23 cellular contexts compared by ENCODE assay signal in the genomic region with DNA sequence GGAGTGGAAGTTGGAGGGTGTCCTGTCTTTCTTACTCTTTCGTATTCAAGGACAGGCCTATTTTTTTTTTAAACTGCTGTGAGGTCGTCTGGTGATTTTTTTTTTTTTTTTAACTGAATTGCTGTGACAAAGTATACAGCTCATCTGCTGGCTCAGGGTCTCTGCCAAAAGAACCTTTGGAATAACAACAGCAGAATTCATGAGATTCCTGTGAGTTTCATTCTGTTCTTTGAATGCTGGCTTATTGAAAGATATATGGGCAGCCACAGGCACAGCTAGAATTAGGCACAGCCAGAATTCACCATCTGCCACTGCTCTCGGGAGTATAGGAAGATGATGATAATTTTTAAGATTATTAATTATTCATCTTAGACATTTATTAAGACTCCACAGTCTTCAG. TPM values are rescaled to one million over a fixed set of nuclear protein-coding genes. Genes with fewer than 3 reads are reported as not detected.
DNase-seq lines count a peak whose midpoint lies in the region; ATAC-seq and TF ChIP-seq lines count a peak whose summit lies in the region.
"Had no signal": no experiment of that assay in that cellular context is flagged by ENCODE, and none has a peak within 500 bp of the region (broad histone marks: within the 10 kb centered on the region; RNA-seq: fewer than 3 reads in every experiment).

No MANE protein-coding gene starts in this region.

- ATAC-seq in HG03439 (IDR thresholded peaks at IDR 0.05; ENCODE audit: unreplicated experiment) (no peak), HG02852 (IDR thresholded peaks at IDR 0.05; ENCODE audit: unreplicated experiment) (no peak)
- ATAC-seq: natural killer cell treated with Interleukin-12 subunit alpha and Interleukin-12 subunit beta and Interleukin-15 and Interleukin-18, amount 100 ng/mL, for 72 hours; PC-3; stimulated activated naive CD8-positive, alpha-beta T cell treated with anti-CD3 and anti-CD28 coated beads, Interleukin-15, amount 100 ng/mL, for 72 hours had no signal

- TF ChIP-seq CTCF in esophagus muscularis mucosa (IDR thresholded peaks at IDR 0.05): no peak
- no peak for TF ChIP-seq CTCF in nephron (IDR thresholded peaks at IDR 0.05; ENCODE audit: unreplicated experiment in 3 of 3)

- peak overlapping the region in 3 of 4 donors; percentile 28 to 37 (median 29) for H3K27ac ChIP-seq in esophagus muscularis mucosa (replicated peaks in 1 of 4)
- H3K27ac ChIP-seq: breast epithelium, hepatocyte, ovary, upper lobe of left lung, VCaP had no signal

- no peaks in the 10 kb centered on the region for H3K36me3 Mint-ChIP-seq in nephron (ENCODE audit: low read depth)
- H3K36me3 Mint-ChIP-seq in activated T-helper 2 cell treated with anti-CD3 and anti-CD28 coated beads, Interferon-gamma antibody, Interleukin-2, Interleukin-4, amounts not matched to agents 10 μg/mL and 5 μg/mL and 100 μg/mL, durations not matched to agents 14 hours and 24 hours and 36 hours (ENCODE audit: low read depth): no peaks in the 10 kb centered on the region
- H3K36me3 Mint-ChIP-seq: immature natural killer cell; natural killer cell treated with Interleukin-12 subunit alpha and Interleukin-12 subunit beta and Interleukin-15 and Interleukin-18, amount 100 ng/mL, for 72 hours had no signal

- peaks cover under 1 to 20% (median 16%) of the 10 kb centered on the region in 4 donors for H3K4me1 ChIP-seq in esophagus muscularis mucosa
- H3K4me1 ChIP-seq: breast epithelium, upper lobe of left lung had no signal

- intact Hi-C loops in esophagus muscularis mucosa (cut with DNase I): no loop called here
- intact Hi-C loops in activated T-helper 2 cell treated with anti-CD3 and anti-CD28 coated beads, Interferon-gamma antibody, Interleukin-2, Interleukin-4, amounts not matched to agents 10 μg/mL and 5 μg/mL and 100 μg/mL, durations not matched to agents 14 hours and 24 hours and 36 hours (cut with micrococcal nuclease): no loop called here

- DNase-seq in EH (ENCODE audit: low read depth) (peak; percentile 70), NCI-H446 (lab: John Stamatoyannopoulos, UW) (peak; percentile 79 to 93), esophagus muscularis mucosa (ENCODE audit: extremely low spot score) (no peak)
- DNase-seq in stimulated activated CD4-positive, alpha-beta T cell treated with anti-CD3 and anti-CD28 coated beads, Interleukin-2, amount 100 ng/mL, for 48 hours: no peak
- no peak for DNase-seq in activated T-helper 2 cell treated with anti-CD3 and anti-CD28 coated beads, Interferon-gamma antibody, Interleukin-2, Interleukin-4, amounts not matched to agents 10 μg/mL and 5 μg/mL and 100 μg/mL, durations not matched to agents 14 hours and 24 hours and 36 hours (ENCODE audit: low spot score)
- DNase-seq: activated CD4-positive, alpha-beta T cell treated with anti-CD3 and anti-CD28 coated beads, Interleukin-2, amount 50 U/mL, for 1 hour; Calu3; H9; immature natural killer cell; KG1; NCI-H2227 treated with DMSO at 0.1 percent for 48 hours; ovary; PC-3; stimulated activated naive CD8-positive, alpha-beta T cell treated with anti-CD3 and anti-CD28 coated beads, Interleukin-15, amount 100 ng/mL, for 72 hours; T-helper 2 cell; upper lobe of left lung had no signal

- no peaks in the 10 kb centered on the region for H3K9me3 Mint-ChIP-seq in nephron
- H3K9me3 Mint-ChIP-seq in activated T-helper 2 cell treated with anti-CD3 and anti-CD28 coated beads, Interferon-gamma antibody, Interleukin-2, Interleukin-4, amounts not matched to agents 10 μg/mL and 5 μg/mL and 100 μg/mL, durations not matched to agents 14 hours and 24 hours and 36 hours: no peaks in the 10 kb centered on the region
- H3K9me3 Mint-ChIP-seq: H9; immature natural killer cell; natural killer cell treated with Interleukin-12 subunit alpha and Interleukin-12 subunit beta and Interleukin-15 and Interleukin-18, amount 100 ng/mL, for 72 hours; stimulated activated naive CD8-positive, alpha-beta T cell treated with anti-CD3 and anti-CD28 coated beads, Interleukin-15, amount 100 ng/mL, for 72 hours had no signal

- H3K4me1 Mint-ChIP-seq in nephron: peaks cover 8% of the 10 kb centered on the region
- H3K4me1 Mint-ChIP-seq in activated T-helper 2 cell treated with anti-CD3 and anti-CD28 coated beads, Interferon-gamma antibody, Interleukin-2, Interleukin-4, amounts not matched to agents 10 μg/mL and 5 μg/mL and 100 μg/mL, durations not matched to agents 14 hours and 24 hours and 36 hours (ENCODE audit: low read depth): no peaks in the 10 kb centered on the region
- H3K4me1 Mint-ChIP-seq: immature natural killer cell; stimulated activated naive CD8-positive, alpha-beta T cell treated with anti-CD3 and anti-CD28 coated beads, Interleukin-15, amount 100 ng/mL, for 72 hours had no signal

- H3K36me3 ChIP-seq in esophagus muscularis mucosa: no peaks in the 10 kb centered on the region
- H3K36me3 ChIP-seq: breast epithelium, ovary, upper lobe of left lung had no signal

- peak overlapping the region in 1 of 4 donors; percentile 6 for H3K4me3 ChIP-seq in esophagus muscularis mucosa
- H3K4me3 ChIP-seq: breast epithelium, hepatocyte, ovary, upper lobe of left lung had no signal

- H3K9me3 ChIP-seq in esophagus muscularis mucosa: no peaks in the 10 kb centered on the region
- H3K9me3 ChIP-seq: breast epithelium, ovary, upper lobe of left lung had no signal

- H3K27me3 ChIP-seq in esophagus muscularis mucosa: no peaks in the 10 kb centered on the region
- H3K27me3 ChIP-seq: breast epithelium, hepatocyte, ovary, upper lobe of left lung had no signal

- TF ChIP-seq POLR2A in esophagus muscularis mucosa (IDR thresholded peaks at IDR 0.05; ENCODE audit: low read depth): no peak

- H3K4me3 Mint-ChIP-seq in nephron: no peak overlapping the region
- H3K4me3 Mint-ChIP-seq in activated T-helper 2 cell treated with anti-CD3 and anti-CD28 coated beads, Interferon-gamma antibody, Interleukin-2, Interleukin-4, amounts not matched to agents 10 μg/mL and 5 μg/mL and 100 μg/mL, durations not matched to agents 14 hours and 24 hours and 36 hours (ENCODE audit: low read depth): no peak overlapping the region
- H3K4me3 Mint-ChIP-seq: H9; immature natural killer cell; natural killer cell treated with Interleukin-12 subunit alpha and Interleukin-12 subunit beta and Interleukin-15 and Interleukin-18, amount 100 ng/mL, for 72 hours; stimulated activated naive CD8-positive, alpha-beta T cell treated with anti-CD3 and anti-CD28 coated beads, Interleukin-15, amount 100 ng/mL, for 72 hours had no signal

- TF ChIP-seq EP300 in esophagus muscularis mucosa (IDR thresholded peaks at IDR 0.05): no peak

- WGBS in esophagus muscularis mucosa: 24% methylated on average over 3 of the region's 3 CpGs

- H3K27ac Mint-ChIP-seq in nephron: peak overlapping the region in 2 of 3 experiments; percentile 48 to 63
- H3K27ac Mint-ChIP-seq in activated T-helper 2 cell treated with anti-CD3 and anti-CD28 coated beads, Interferon-gamma antibody, Interleukin-2, Interleukin-4, amounts not matched to agents 10 μg/mL and 5 μg/mL and 100 μg/mL, durations not matched to agents 14 hours and 24 hours and 36 hours: no peak overlapping the region
- H3K27ac Mint-ChIP-seq: H9; immature natural killer cell; natural killer cell treated with Interleukin-12 subunit alpha and Interleukin-12 subunit beta and Interleukin-15 and Interleukin-18, amount 100 ng/mL, for 72 hours; stimulated activated naive CD8-positive, alpha-beta T cell treated with anti-CD3 and anti-CD28 coated beads, Interleukin-15, amount 100 ng/mL, for 72 hours had no signal

- no peaks in the 10 kb centered on the region for H3K27me3 Mint-ChIP-seq in nephron (ENCODE audit: low read depth)
- H3K27me3 Mint-ChIP-seq in activated T-helper 2 cell treated with anti-CD3 and anti-CD28 coated beads, Interferon-gamma antibody, Interleukin-2, Interleukin-4, amounts not matched to agents 10 μg/mL and 5 μg/mL and 100 μg/mL, durations not matched to agents 14 hours and 24 hours and 36 hours (ENCODE audit: low read depth): peaks cover 20% of the 10 kb centered on the region
- H3K27me3 Mint-ChIP-seq: natural killer cell treated with Interleukin-12 subunit alpha and Interleukin-12 subunit beta and Interleukin-15 and Interleukin-18, amount 100 ng/mL, for 72 hours; stimulated activated naive CD8-positive, alpha-beta T cell treated with anti-CD3 and anti-CD28 coated beads, Interleukin-15, amount 100 ng/mL, for 72 hours had no signal

RNA-seq across cellular contexts. Expression of a gene that starts 21.4 kb away (rescaled TPM):
- 100 to 1,000 TPM; 104 to 276 (median 135) TPM for total RNA-seq in esophagus muscularis mucosa
- total RNA-seq in activated T-helper 2 cell treated with anti-CD3 and anti-CD28 coated beads, Interferon-gamma antibody, Interleukin-2, Interleukin-4, amounts not matched to agents 10 μg/mL and 5 μg/mL and 100 μg/mL, durations not matched to agents 14 hours and 24 hours and 36 hours: 3.7 and 7.4 TPM in 2 replicates

Comparison
In these comparisons a context has a peak if more than half of its experiments do, and no peak if none do; other contexts are left out.
1. DNase-seq: peak in EH (single experiment) and NCI-H446 (2 of 2); none in esophagus muscularis mucosa (single experiment), stimulated activated CD4-positive, alpha-beta T cell treated with anti-CD3 and anti-CD28 coated beads, Interleukin-2, amount 100 ng/mL, for 48 hours (0 of 2) and activated T-helper 2 cell treated with anti-CD3 and anti-CD28 coated beads, Interferon-gamma antibody, Interleukin-2, Interleukin-4, amounts not matched to agents 10 μg/mL and 5 μg/mL and 100 μg/mL, durations not matched to agents 14 hours and 24 hours and 36 hours (single experiment).
2. RNA of a gene that starts 21.4 kb away (total RNA-seq): 104 to 276 TPM in esophagus muscularis mucosa; 3.7 to 7.4 TPM in activated T-helper 2 cell treated with anti-CD3 and anti-CD28 coated beads, Interferon-gamma antibody, Interleukin-2, Interleukin-4, amounts not matched to agents 10 μg/mL and 5 μg/mL and 100 μg/mL, durations not matched to agents 14 hours and 24 hours and 36 hours; every median in the first group is over 10 times any median in the second.